ENCODE assay signal across 15 cellular contexts in the genomic region with DNA sequence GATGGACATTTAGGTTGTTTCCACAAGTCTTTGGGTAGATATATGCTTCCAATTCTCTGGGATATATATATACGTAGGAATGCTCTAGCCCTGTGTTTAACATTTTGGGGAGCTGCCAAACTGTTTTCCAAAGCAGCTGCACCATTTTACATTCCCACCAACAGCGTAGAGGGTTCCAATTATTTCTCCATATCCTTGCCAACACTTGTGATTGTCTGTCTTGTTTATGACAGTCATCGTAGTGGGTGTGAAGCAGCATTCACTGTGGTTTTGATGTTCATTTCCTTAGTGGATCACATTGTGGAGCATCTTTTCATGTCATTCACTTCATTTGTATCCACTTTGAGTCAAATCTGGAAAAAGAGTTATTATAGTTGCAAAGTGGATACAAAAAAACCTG. TPM values are rescaled to one million over a fixed set of nuclear protein-coding genes. Genes with fewer than 3 reads are reported as not detected.
"Had no signal": no experiment of that assay in that cellular context is flagged by ENCODE, and none has a peak within 500 bp of the region (broad histone marks: within the 10 kb centered on the region; RNA-seq: fewer than 3 reads in every experiment).

No MANE protein-coding gene starts in this region.

- H3K9me3 ChIP-seq: esophagus squamous epithelium, thoracic aorta, upper lobe of left lung had no signal

- H3K27ac ChIP-seq: thoracic aorta, upper lobe of left lung had no signal

- DNase-seq: activated B cell treated with CpG ODN at 0.5 μM for 24 hours; activated CD4-positive, alpha-beta memory T cell treated with anti-CD3 and anti-CD28 coated beads for 36 hours; activated CD4-positive, alpha-beta T cell treated with anti-CD3 and anti-CD28 coated beads for 4 hours; activated T-cell treated with anti-CD3 and anti-CD28 coated beads for 4 hours; effector CD8-positive, alpha-beta T cell; esophagus squamous epithelium; hippocampal formation; nephron progenitor cell; nucleus accumbens; stimulated activated naive B cell treated with anti-CD40 and anti-IgM and Interleukin-4, amounts not matched to agents 10 μg/mL and 1 μg/mL and 100 μg/mL, for 72 hours; upper lobe of left lung had no signal

- ATAC-seq: stimulated activated naive B cell treated with anti-CD40 and anti-IgM and Interleukin-4, amounts not matched to agents 10 μg/mL and 1 μg/mL and 100 μg/mL, for 72 hours had no signal

- H3K4me3 ChIP-seq: esophagus squamous epithelium, lung, thoracic aorta, upper lobe of left lung had no signal

- H3K36me3 ChIP-seq: esophagus squamous epithelium, thoracic aorta, upper lobe of left lung had no signal

- H3K27me3 ChIP-seq: upper lobe of left lung had no signal

RNA-seq across cellular contexts. Expression of a gene that starts 4.7 kb away (rescaled TPM):
- total RNA-seq: activated B cell treated with CpG ODN at 0.5 μM for 24 hours; activated CD4-positive, alpha-beta memory T cell treated with anti-CD3 and anti-CD28 coated beads for 36 hours; chondrocyte; endothelial cell of umbilical vein had no signal

RNA-seq across cellular contexts. Expression of a gene that starts 35.9 kb away (rescaled TPM):
- total RNA-seq: activated B cell treated with CpG ODN at 0.5 μM for 24 hours; activated CD4-positive, alpha-beta memory T cell treated with anti-CD3 and anti-CD28 coated beads for 36 hours had no signal
